In the genomic region with DNA sequence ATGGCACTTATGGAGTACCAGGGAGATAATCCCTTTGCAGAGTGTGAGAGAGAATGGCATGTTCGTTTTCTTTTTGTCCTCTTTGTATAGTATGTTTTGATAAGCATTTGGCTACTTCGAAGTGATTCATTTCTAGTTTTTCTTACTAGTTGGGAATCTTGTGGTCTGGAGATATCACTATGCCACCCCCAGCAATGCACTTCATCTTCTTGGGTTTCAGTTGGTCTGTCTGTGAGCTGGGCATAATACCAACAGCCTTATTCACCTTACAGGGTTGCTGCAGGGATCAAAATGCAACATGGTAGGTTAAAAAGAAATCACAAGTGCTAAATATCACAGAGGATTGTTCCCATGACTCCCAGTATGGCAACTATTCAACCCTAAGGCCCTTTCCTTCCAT, we compare ENCODE assay signal across 17 cellular contexts.
"Had no signal": no experiment of that assay in that cellular context is flagged by ENCODE, and none has a peak within 500 bp of the region (broad histone marks: within the 10 kb centered on the region; RNA-seq: fewer than 3 reads in every experiment).

No MANE protein-coding gene starts in this region.

- H3K36me3 ChIP-seq: gastrocnemius medialis, sigmoid colon, stomach, thoracic aorta, transverse colon had no signal

- H3K36me3 Mint-ChIP-seq: immature natural killer cell; naive thymus-derived CD8-positive, alpha-beta T cell had no signal

- ATAC-seq: esophagus mucosa; gastrocnemius medialis; naive thymus-derived CD8-positive, alpha-beta T cell had no signal

- H3K4me1 ChIP-seq: gastrocnemius medialis, sigmoid colon, stomach, transverse colon had no signal

- H3K4me1 Mint-ChIP-seq: immature natural killer cell; naive thymus-derived CD8-positive, alpha-beta T cell had no signal

- FAIRE-seq: kidney, small intestine had no signal

- H3K4me3 ChIP-seq: coronary artery, gastrocnemius medialis, sigmoid colon, stomach, thoracic aorta, transverse colon had no signal

- H3K9me3 ChIP-seq: gastrocnemius medialis, sigmoid colon, stomach, thoracic aorta, transverse colon had no signal

- H3K27me3 ChIP-seq: gastrocnemius medialis, sigmoid colon, stomach, transverse colon had no signal

- H3K27ac Mint-ChIP-seq: immature natural killer cell had no signal

- DNase-seq: effector CD8-positive, alpha-beta T cell; gastrocnemius medialis; glutamatergic neuron; immature natural killer cell; kidney; naive thymus-derived CD8-positive, alpha-beta T cell; posterior cingulate gyrus; sigmoid colon; small intestine; stimulated activated CD4-positive, alpha-beta T cell treated with anti-CD3 and anti-CD28 coated beads, Interleukin-12 subunit alpha, Interleukin-12 subunit beta, amount 100 ng/mL, for 4 hours; stimulated activated naive CD4-positive, alpha-beta T cell; stomach; substantia nigra; transverse colon had no signal

- H3K27ac ChIP-seq: coronary artery, gastrocnemius medialis, sigmoid colon, stomach, thoracic aorta, transverse colon had no signal

- H3K4me3 Mint-ChIP-seq: immature natural killer cell; naive thymus-derived CD8-positive, alpha-beta T cell had no signal
